ENCODE assay signal across 15 cellular contexts in genomic region chr5:133387091-133387490, GRCh38.
"Had no signal": no experiment of that assay in that cellular context is flagged by ENCODE, and none has a peak within 500 bp of the region (broad histone marks: within the 10 kb centered on the region; RNA-seq: fewer than 3 reads in every experiment).

No MANE protein-coding gene starts in this region.

- H3K4me1 Mint-ChIP-seq: activated T-helper 17 cell treated with anti-CD3 and anti-CD28 coated beads, Interleukin-2, amount 50 U/mL, for 72 hours had no signal

- H3K9me3 ChIP-seq: esophagus muscularis mucosa, upper lobe of right lung had no signal

- H3K36me3 Mint-ChIP-seq: activated naive CD4-positive, alpha-beta T cell treated with anti-CD3 and anti-CD28 coated beads, Interleukin-2, amount 50 U/mL, for 72 hours had no signal

- H3K9me3 Mint-ChIP-seq: activated CD8-positive, alpha-beta T cell treated with anti-CD3 and anti-CD28 coated beads for 36 hours; activated naive CD4-positive, alpha-beta T cell treated with anti-CD3 and anti-CD28 coated beads, Interleukin-2, amount 50 U/mL, for 72 hours; activated T-helper 17 cell treated with anti-CD3 and anti-CD28 coated beads, Interleukin-2, amount 50 U/mL, for 72 hours; nephron; T-helper 1 cell treated with Interleukin-12 subunit alpha and Interleukin-12 subunit beta and Interleukin-4 antibody, amounts not matched to agents 30 μg/mL and 1 μg/mL, for 36 hours had no signal

- ATAC-seq: activated CD8-positive, alpha-beta T cell treated with anti-CD3 and anti-CD28 coated beads for 36 hours; right cardiac atrium; upper lobe of right lung had no signal

- FAIRE-seq: small intestine had no signal

- H3K27ac Mint-ChIP-seq: activated CD8-positive, alpha-beta T cell treated with anti-CD3 and anti-CD28 coated beads for 36 hours; activated naive CD4-positive, alpha-beta T cell treated with anti-CD3 and anti-CD28 coated beads, Interleukin-2, amount 50 U/mL, for 72 hours; activated T-helper 17 cell treated with anti-CD3 and anti-CD28 coated beads, Interleukin-2, amount 50 U/mL, for 72 hours; nephron; progenitor cell of endocrine pancreas; T-helper 1 cell treated with Interleukin-12 subunit alpha and Interleukin-12 subunit beta and Interleukin-4 antibody, amounts not matched to agents 30 μg/mL and 1 μg/mL, for 36 hours had no signal

- H3K27me3 ChIP-seq: upper lobe of right lung had no signal

- H3K4me3 Mint-ChIP-seq: activated CD8-positive, alpha-beta T cell treated with anti-CD3 and anti-CD28 coated beads for 36 hours; activated T-helper 17 cell treated with anti-CD3 and anti-CD28 coated beads, Interleukin-2, amount 50 U/mL, for 72 hours; nephron; T-helper 1 cell treated with Interleukin-12 subunit alpha and Interleukin-12 subunit beta and Interleukin-4 antibody, amounts not matched to agents 30 μg/mL and 1 μg/mL, for 36 hours had no signal

- H3K27ac ChIP-seq: esophagus muscularis mucosa, upper lobe of right lung, WERI-Rb-1 had no signal

- H3K36me3 ChIP-seq: esophagus muscularis mucosa, upper lobe of right lung, WERI-Rb-1 had no signal

- H3K4me1 ChIP-seq: esophagus muscularis mucosa, upper lobe of right lung had no signal

- DNase-seq: hippocampal formation; mesendoderm; right cardiac atrium; small intestine; stimulated activated CD4-positive, alpha-beta T cell treated with anti-CD3 and anti-CD28 coated beads, Interleukin-4, amount 100 ng/mL, for 24 hours; stimulated activated naive CD4-positive, alpha-beta T cell treated with Interleukin-2 at 50 U/mL for 16 hours; upper lobe of right lung; WERI-Rb-1 had no signal

- H3K4me3 ChIP-seq: esophagus muscularis mucosa, upper lobe of right lung had no signal
